In the genomic region with DNA sequence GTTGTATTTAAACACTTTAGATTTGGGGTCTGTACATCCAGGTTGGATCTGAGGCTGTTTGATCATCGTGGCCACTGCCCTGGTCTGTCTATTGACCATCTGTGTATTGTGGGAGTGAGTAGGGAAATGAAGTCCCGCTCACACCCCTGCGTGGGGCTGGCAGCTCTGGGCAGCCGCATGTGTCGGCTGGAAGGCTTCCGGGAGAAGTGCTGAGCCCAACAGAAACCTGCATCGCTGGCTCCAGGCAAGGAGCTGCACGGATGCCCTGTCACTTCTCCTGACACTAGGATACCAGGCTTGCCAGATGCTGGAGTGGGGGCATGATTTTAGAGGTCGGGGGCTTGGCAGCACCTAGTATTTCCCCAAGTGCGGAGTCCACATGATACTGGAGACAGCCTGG, we compare ENCODE assay signal across 31 cellular contexts.
"Had no signal": no experiment of that assay in that cellular context is flagged by ENCODE, and none has a peak within 500 bp of the region (broad histone marks: within the 10 kb centered on the region; RNA-seq: fewer than 3 reads in every experiment).

No MANE protein-coding gene starts in this region.

- H3K9ac ChIP-seq: KMS-11 had no signal

- H3K27ac ChIP-seq: brain microvascular endothelial cell, KMS-11, SJSA1, VCaP had no signal

- H3K4me3 ChIP-seq: SJSA1 had no signal

- H3K9me3 ChIP-seq: SJSA1 had no signal

- H3K36me3 ChIP-seq: brain microvascular endothelial cell, SJSA1 had no signal

- H3K4me2 ChIP-seq: KMS-11 had no signal

- DNase-seq: activated B cell treated with CpG ODN at 0.5 μM for 24 hours; activated CD4-positive, alpha-beta memory T cell treated with anti-CD3 and anti-CD28 coated beads for 36 hours; activated CD4-positive, alpha-beta T cell treated with anti-CD3 and anti-CD28 coated beads for 4 hours; activated CD4-positive, alpha-beta T cell treated with anti-CD3 and anti-CD28 coated beads, Interleukin-2, amount 50 U/mL, for 1 hour; activated CD4-positive, CD25-positive, alpha-beta regulatory T cell treated with anti-CD3 and anti-CD28 coated beads, Interleukin-2, amount 50 U/mL, for 72 hours; activated CD8-positive, alpha-beta memory T cell treated with anti-CD3 and anti-CD28 coated beads, Interleukin-2, amount 50 U/mL, for 4 hours; activated effector memory CD4-positive, alpha-beta T cell treated with anti-CD3 and anti-CD28 coated beads, Interleukin-2, amount 50 U/mL, for 16 hours; activated naive CD4-positive, alpha-beta T cell; activated naive CD4-positive, alpha-beta T cell treated with anti-CD3 and anti-CD28 coated beads, Interleukin-2, amount 50 U/mL, for 16 hours; activated naive CD8-positive, alpha-beta T cell treated with anti-CD3 and anti-CD28 coated beads for 36 hours; activated T-cell treated with anti-CD3 and anti-CD28 coated beads for 4 hours; activated T-cell treated with anti-CD3 and anti-CD28 coated beads, Interleukin-2, amount 50 U/mL, for 4 hours; amniotic stem cell; aorta; brain microvascular endothelial cell; central memory CD4-positive, alpha-beta T cell; MM.1S; NCI-H1105; NCI-H1417 treated with DMSO at 0.1 percent for 48 hours; NCI-H187 treated with DMSO at 0.1 percent for 48 hours; NCI-H2081; NCI-H2227 treated with DMSO at 0.1 percent for 48 hours; NCI-H446; NCI-H510A treated with DMSO at 0.1 percent for 48 hours; SHP77 treated with DMSO at 0.1 percent for 48 hours; T-helper 1 cell; T-helper 2 cell; T-helper 9 cell had no signal

- H3K4me1 ChIP-seq: SJSA1 had no signal

- ATAC-seq: activated T-cell treated with anti-CD3 and anti-CD28 coated beads, Interleukin-2, amount 50 U/mL, for 4 hours had no signal
